8 cellular contexts compared by ENCODE assay signal in genomic region chr15:39920510-39921273, GRCh38. TPM values are rescaled to one million over a fixed set of nuclear protein-coding genes. Genes with fewer than 3 reads are reported as not detected.
DNase-seq lines count a peak whose midpoint lies in the region; ATAC-seq and TF ChIP-seq lines count a peak whose summit lies in the region.

No MANE protein-coding gene starts in this region.

- H3K36me3 Mint-ChIP-seq in activated T-helper 2 cell treated with anti-CD3 and anti-CD28 coated beads, Interferon-gamma antibody, Interleukin-2, Interleukin-4, amounts not matched to agents 10 μg/mL and 5 μg/mL and 100 μg/mL, durations not matched to agents 14 hours and 24 hours and 36 hours (ENCODE audit: low read depth): peaks cover 10% of the 10 kb centered on the region
- no peaks in the 10 kb centered on the region for H3K36me3 Mint-ChIP-seq in nephron (ENCODE audit: low read depth)

- H3K27me3 ChIP-seq in PC-9 (ENCODE audit: insufficient read depth, low read depth): no peaks in the 10 kb centered on the region

- ATAC-seq in GM19463 (IDR thresholded peaks at IDR 0.05; ENCODE audit: unreplicated experiment): peak; percentile 86
- peak; percentile 44 for ATAC-seq in HG03575 (IDR thresholded peaks at IDR 0.05; ENCODE audit: extremely low read depth, insufficient number of reproducible peaks, low FRiP score, unreplicated experiment)
- ATAC-seq in stimulated activated naive CD8-positive, alpha-beta T cell treated with anti-CD3 and anti-CD28 coated beads, Interleukin-15, Interleukin-2, amounts not matched to agents 100 U/mL and 50 U/mL, for 24 hours: peak; percentile 89

- intact Hi-C loops in PC-9 (cut with micrococcal nuclease; ENCODE audit: unreplicated experiment): no loop called here
- intact Hi-C loops in activated T-helper 2 cell treated with anti-CD3 and anti-CD28 coated beads, Interferon-gamma antibody, Interleukin-2, Interleukin-4, amounts not matched to agents 10 μg/mL and 5 μg/mL and 100 μg/mL, durations not matched to agents 14 hours and 24 hours and 36 hours (cut with micrococcal nuclease): loop anchor here (2.0 to 10.0 kb wide), 3 partner anchors 14 to 296 kb away; partner anchors contain the start of gene EIF2AK4

- no peaks in the 10 kb centered on the region for H3K9me3 Mint-ChIP-seq in activated T-helper 2 cell treated with anti-CD3 and anti-CD28 coated beads, Interferon-gamma antibody, Interleukin-2, Interleukin-4, amounts not matched to agents 10 μg/mL and 5 μg/mL and 100 μg/mL, durations not matched to agents 14 hours and 24 hours and 36 hours
- H3K9me3 Mint-ChIP-seq in nephron: no peaks in the 10 kb centered on the region

- POLR2A ChIA-PET in PC-9 (lab: Charles Lee; ENCODE audit: unreplicated experiment): interaction anchor here (0.7 kb wide), 1 partner anchor 530 kb away, joined by 6 read pairs; no protein-coding TSS in a partner anchor

- peaks cover 28% of the 10 kb centered on the region for H3K4me1 ChIP-seq in PC-9 (replicated peaks; ENCODE audit: insufficient read depth)

- H3K9me3 ChIP-seq in PC-9 (ENCODE audit: insufficient read depth, low read depth): no peaks in the 10 kb centered on the region

- no peaks in the 10 kb centered on the region for H3K36me3 ChIP-seq in PC-9 (ENCODE audit: low read depth)

- peaks cover 36% of the 10 kb centered on the region for H3K27me3 Mint-ChIP-seq in activated T-helper 2 cell treated with anti-CD3 and anti-CD28 coated beads, Interferon-gamma antibody, Interleukin-2, Interleukin-4, amounts not matched to agents 10 μg/mL and 5 μg/mL and 100 μg/mL, durations not matched to agents 14 hours and 24 hours and 36 hours (ENCODE audit: low read depth)
- peaks cover 34% of the 10 kb centered on the region for H3K27me3 Mint-ChIP-seq in nephron (ENCODE audit: low read depth)

- H3K27ac ChIP-seq in PC-9: no peak overlapping the region

- TF ChIP-seq CTCF in PC-9 (conservative IDR thresholded peaks at IDR 0.05) (no peak), fibroblast of pulmonary artery (IDR thresholded peaks at IDR 0.05; ENCODE audit: low read length, missing control alignments) (no peak), nephron (IDR thresholded peaks at IDR 0.05; ENCODE audit: unreplicated experiment in 3 of 3) (no peak)

- no peaks in the 10 kb centered on the region for H3K9me2 ChIP-seq in PC-9 (ENCODE audit: insufficient read depth)

- BruUV-seq in PC-9 (replicated peaks; lab: Mats Ljungman, UMichigan): no TSS peak

- H3K4me3 Mint-ChIP-seq in activated T-helper 2 cell treated with anti-CD3 and anti-CD28 coated beads, Interferon-gamma antibody, Interleukin-2, Interleukin-4, amounts not matched to agents 10 μg/mL and 5 μg/mL and 100 μg/mL, durations not matched to agents 14 hours and 24 hours and 36 hours (ENCODE audit: low read depth): peak overlapping the region; percentile 82
- H3K4me3 Mint-ChIP-seq in nephron: peak overlapping the region; percentile 89 to 91 (median 90)

- CTCF ChIA-PET in PC-9 (lab: Charles Lee): no interaction called here

- no peaks in the 10 kb centered on the region for H3K79me2 ChIP-seq in PC-9 (ENCODE audit: low read depth)

- H3F3A ChIP-seq in PC-9 (ENCODE audit: insufficient read depth, low read depth): peaks cover 3% of the 10 kb centered on the region; the same call in 1 of the 2 replicates

- H3K4me1 Mint-ChIP-seq in activated T-helper 2 cell treated with anti-CD3 and anti-CD28 coated beads, Interferon-gamma antibody, Interleukin-2, Interleukin-4, amounts not matched to agents 10 μg/mL and 5 μg/mL and 100 μg/mL, durations not matched to agents 14 hours and 24 hours and 36 hours (ENCODE audit: low read depth): peaks cover 30% of the 10 kb centered on the region
- peaks cover 22% of the 10 kb centered on the region for H3K4me1 Mint-ChIP-seq in nephron

- H3K4me3 ChIP-seq in PC-9: peak overlapping the region; percentile 69
- peak overlapping the region; percentile 82 for H3K4me3 ChIP-seq in fibroblast of pulmonary artery (replicated peaks; ENCODE audit: low read depth, low read length)

- no peaks in the 10 kb centered on the region for H4K20me1 ChIP-seq in PC-9 (ENCODE audit: insufficient read depth)

- DNase-seq in CMK (ENCODE audit: low read depth) (peak; percentile 35), PC-9 (peak in 1 of 2 experiments; percentile 68), fibroblast of pulmonary artery (ENCODE audit: low read depth) (peak; percentile 83)
- DNase-seq in activated T-helper 2 cell treated with anti-CD3 and anti-CD28 coated beads, Interferon-gamma antibody, Interleukin-2, Interleukin-4, amounts not matched to agents 10 μg/mL and 5 μg/mL and 100 μg/mL, durations not matched to agents 14 hours and 24 hours and 36 hours (ENCODE audit: low spot score): peak; percentile 65
- peak; percentile 88 for DNase-seq in stimulated activated naive CD8-positive, alpha-beta T cell treated with anti-CD3 and anti-CD28 coated beads, Interleukin-15, Interleukin-2, amounts not matched to agents 100 U/mL and 50 U/mL, for 24 hours

- H3K27ac Mint-ChIP-seq in activated T-helper 2 cell treated with anti-CD3 and anti-CD28 coated beads, Interferon-gamma antibody, Interleukin-2, Interleukin-4, amounts not matched to agents 10 μg/mL and 5 μg/mL and 100 μg/mL, durations not matched to agents 14 hours and 24 hours and 36 hours: peak overlapping the region; percentile 73
- H3K27ac Mint-ChIP-seq in nephron: peak overlapping the region; percentile 81 to 96 (median 83)

- H3K4me2 ChIP-seq in PC-9: peak overlapping the region; percentile 86

- H2AFZ ChIP-seq in PC-9: peak overlapping the region; percentile 98

RNA-seq across cellular contexts. Expression of gene GPR176, which starts 0.6 kb away (rescaled TPM):
- total RNA-seq in PC-9 (2021): 4.2 and 4.7 TPM in 2 replicates
- total RNA-seq in activated T-helper 2 cell treated with anti-CD3 and anti-CD28 coated beads, Interferon-gamma antibody, Interleukin-2, Interleukin-4, amounts not matched to agents 10 μg/mL and 5 μg/mL and 100 μg/mL, durations not matched to agents 14 hours and 24 hours and 36 hours: 0.34 and 0.53 TPM in 2 replicates

RNA-seq across cellular contexts. Expression of gene EIF2AK4, which starts 13.2 kb away (rescaled TPM):
- total RNA-seq in PC-9 (2021): 35.7 and 45.8 TPM in 2 replicates
- 58.9 and 61.9 TPM in 2 replicates for total RNA-seq in activated T-helper 2 cell treated with anti-CD3 and anti-CD28 coated beads, Interferon-gamma antibody, Interleukin-2, Interleukin-4, amounts not matched to agents 10 μg/mL and 5 μg/mL and 100 μg/mL, durations not matched to agents 14 hours and 24 hours and 36 hours
